ENCODE assay signal across 1 cellular context in the genomic region with DNA sequence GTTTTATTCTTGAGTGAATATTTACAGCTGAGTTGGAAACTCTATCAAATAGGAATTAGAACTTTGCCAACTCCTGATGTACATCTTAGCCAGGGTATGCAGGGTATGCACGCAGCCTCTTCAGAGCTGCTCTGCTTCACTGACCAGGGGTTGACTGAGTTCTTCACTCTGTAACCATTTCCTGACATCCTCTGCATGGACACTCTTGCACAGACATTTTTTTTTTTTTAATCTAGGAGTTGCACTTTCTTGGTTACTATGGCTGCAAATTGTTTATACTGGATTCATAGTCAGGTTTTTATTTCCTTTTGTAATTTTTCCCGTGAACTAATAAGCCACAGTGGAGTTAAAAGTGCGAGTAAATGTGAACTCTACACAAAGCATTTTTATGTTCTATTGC.
TF ChIP-seq lines count a peak whose summit lies in the region.

No MANE protein-coding gene starts in this region.

TF ChIP-seq in GM12878, 131 proteins besides CTCF, POLR2A, EP300 and RAD21:
- TF ChIP-seq LARP7 (IDR thresholded peaks at IDR 0.05): no peak
- TF ChIP-seq, protein P1, sequence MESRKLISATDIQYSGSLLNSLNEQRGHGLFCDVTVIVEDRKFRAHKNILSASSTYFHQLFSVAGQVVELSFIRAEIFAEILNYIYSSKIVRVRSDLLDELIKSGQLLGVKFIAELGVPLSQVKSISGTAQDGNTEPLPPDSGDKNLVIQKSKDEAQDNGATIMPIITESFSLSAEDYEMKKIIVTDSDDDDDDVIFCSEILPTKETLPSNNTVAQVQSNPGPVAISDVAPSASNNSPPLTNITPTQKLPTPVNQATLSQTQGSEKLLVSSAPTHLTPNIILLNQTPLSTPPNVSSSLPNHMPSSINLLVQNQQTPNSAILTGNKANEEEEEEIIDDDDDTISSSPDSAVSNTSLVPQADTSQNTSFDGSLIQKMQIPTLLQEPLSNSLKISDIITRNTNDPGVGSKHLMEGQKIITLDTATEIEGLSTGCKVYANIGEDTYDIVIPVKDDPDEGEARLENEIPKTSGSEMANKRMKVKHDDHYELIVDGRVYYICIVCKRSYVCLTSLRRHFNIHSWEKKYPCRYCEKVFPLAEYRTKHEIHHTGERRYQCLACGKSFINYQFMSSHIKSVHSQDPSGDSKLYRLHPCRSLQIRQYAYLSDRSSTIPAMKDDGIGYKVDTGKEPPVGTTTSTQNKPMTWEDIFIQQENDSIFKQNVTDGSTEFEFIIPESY (IDR thresholded peaks at IDR 0.05): no peak
- no peak for TF ChIP-seq ETV6 (conservative IDR thresholded peaks at IDR 0.05 in 1 of 2, IDR thresholded peaks at IDR 0.05 in 1 of 2; ENCODE audit: borderline replicate concordance in 1 of 2, low read depth in 1 of 2)
- TF ChIP-seq KLF5 (IDR thresholded peaks at IDR 0.05; ENCODE audit: partially characterized antibody): no peak
- TF ChIP-seq MXI1 (IDR thresholded peaks at IDR 0.05; ENCODE audit: low read depth, low read length): no peak
- no peak for TF ChIP-seq FOXK2 (IDR thresholded peaks at IDR 0.05)
- no peak for TF ChIP-seq NR2C1 (IDR thresholded peaks at IDR 0.05)
- no peak for TF ChIP-seq GATAD2B (conservative IDR thresholded peaks at IDR 0.05; ENCODE audit: low read depth)
